17 cellular contexts compared by ENCODE assay signal in the genomic region with DNA sequence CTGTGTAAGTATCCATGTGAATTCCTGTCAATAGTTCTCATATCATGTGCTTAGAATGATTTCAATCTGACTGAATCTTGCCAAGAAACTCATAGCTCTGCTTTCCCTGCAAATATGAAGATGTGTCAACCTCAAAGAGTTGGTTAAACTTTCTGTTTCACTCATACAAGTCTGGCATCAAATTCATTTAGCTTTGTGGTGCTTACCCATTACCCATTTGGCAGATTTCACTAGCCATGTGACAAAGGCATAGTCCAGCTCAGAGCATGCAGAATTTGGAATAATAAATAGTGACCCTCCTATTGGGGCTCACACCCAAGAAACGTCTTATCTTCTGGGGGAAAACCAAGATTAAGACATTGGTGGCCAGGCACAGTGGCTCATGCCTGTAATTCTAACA.
DNase-seq lines count a peak whose midpoint lies in the region; ATAC-seq and TF ChIP-seq lines count a peak whose summit lies in the region.
"Had no signal": no experiment of that assay in that cellular context is flagged by ENCODE, and none has a peak within 500 bp of the region (broad histone marks: within the 10 kb centered on the region; RNA-seq: fewer than 3 reads in every experiment).

No MANE protein-coding gene starts in this region.

- H2BK20ac ChIP-seq in H9 (ENCODE audit: low read depth, low read length, poor library complexity, severe bottlenecking) = no peak overlapping the region

- TF ChIP-seq CTCF in H9 (conservative IDR thresholded peaks at IDR 0.05) = no peak

- H4K20me1 ChIP-seq in H9 (ENCODE audit: control insufficient read depth, insufficient read depth, insufficient read length) = no peaks in the 10 kb centered on the region

- H3K36me3 Mint-ChIP-seq in CD4-positive, CD25-positive, alpha-beta regulatory T cell = peaks cover 1% of the 10 kb centered on the region
- H3K36me3 Mint-ChIP-seq in CD8-positive, alpha-beta memory T cell = no peaks in the 10 kb centered on the region
- H3K36me3 Mint-ChIP-seq in H9 (ENCODE audit: insufficient read depth in 1 of 3, low read depth in 3 of 3) = no peaks in the 10 kb centered on the region

- peaks cover 18 to 47% (median 37%) of the 10 kb centered on the region in 4 donors for H3K4me1 Mint-ChIP-seq in CD4-positive, CD25-positive, alpha-beta regulatory T cell
- peaks cover 38 to 43% (median 42%) of the 10 kb centered on the region in 3 donors for H3K4me1 Mint-ChIP-seq in CD8-positive, alpha-beta memory T cell
- H3K4me1 Mint-ChIP-seq in H9 = peaks cover 14 to 17% of the 10 kb centered on the region in 2 experiments

- peaks cover 21% of the 10 kb centered on the region for H3K4me1 ChIP-seq in CD4-positive, CD25-positive, alpha-beta regulatory T cell (ENCODE audit: control insufficient read depth, insufficient read depth, low read length, poor library complexity, severe bottlenecking)
- H3K4me1 ChIP-seq in adipocyte (ENCODE audit: control insufficient read depth, insufficient read depth, low read length) (peaks cover 50% of the 10 kb centered on the region), mesenchymal stem cell (ENCODE audit: control insufficient read depth, insufficient read depth, low read depth, low read length) (no peaks in the 10 kb centered on the region), H9 (ENCODE audit: insufficient read depth, low read length) (0 out of 2 replicates have a peak, but pooled peaks cover 2% of the 10 kb centered on the region)
- H3K4me1 ChIP-seq in CD8-positive, alpha-beta memory T cell (ENCODE audit: insufficient read depth, low read length) = peaks cover 28% of the 10 kb centered on the region
- H3K4me1 ChIP-seq: colonic mucosa, gastrocnemius medialis had no signal

- H3K4me2 ChIP-seq in mesenchymal stem cell (ENCODE audit: low read length, poor library complexity, severe bottlenecking) (no peak overlapping the region), H9 (ENCODE audit: insufficient read depth, insufficient read length, low read length) (no peak overlapping the region)

- H4K8ac ChIP-seq in mesenchymal stem cell (ENCODE audit: low read length) (no peak overlapping the region), H9 (replicated peaks; ENCODE audit: insufficient read length, low read depth, low read length) (no peak overlapping the region)

- H3K4ac ChIP-seq in mesenchymal stem cell (ENCODE audit: low read depth in 1 of 2, low read length in 2 of 2) (no peak overlapping the region), H9 (ENCODE audit: low read depth, low read length) (no peak overlapping the region)

- H3K4me3 ChIP-seq in CD4-positive, CD25-positive, alpha-beta regulatory T cell (ENCODE audit: low read depth, low read length) = no peak overlapping the region
- H3K4me3 ChIP-seq in adipocyte (ENCODE audit: low read length) (no peak overlapping the region), mesenchymal stem cell (ENCODE audit: insufficient read depth in 1 of 2, low read depth in 1 of 2, low read length in 2 of 2) (no peak overlapping the region)
- no peak overlapping the region for H3K4me3 ChIP-seq in CD8-positive, alpha-beta memory T cell (ENCODE audit: low read length)
- H3K4me3 ChIP-seq: colonic mucosa, gastrocnemius medialis had no signal

- no peak overlapping the region for H3K23ac ChIP-seq in mesenchymal stem cell (ENCODE audit: low read length in 2 of 2)
- no peak overlapping the region for H3K23ac ChIP-seq in H9 (ENCODE audit: insufficient read length, low read depth, low read length)

- intact Hi-C loops in posterior cingulate gyrus (cut with DNase I) = no loop called here

- peaks cover 0 to 1% (median 0%) of the 10 kb centered on the region in 7 donors for H3K9me3 Mint-ChIP-seq in CD4-positive, CD25-positive, alpha-beta regulatory T cell
- H3K9me3 Mint-ChIP-seq in CD8-positive, alpha-beta memory T cell = peaks cover 0 to 1% (median 0%) of the 10 kb centered on the region in 5 donors
- no peaks in the 10 kb centered on the region for H3K9me3 Mint-ChIP-seq in H9

- H2BK12ac ChIP-seq in mesenchymal stem cell (ENCODE audit: low read length in 2 of 2) = no peak overlapping the region
- H2BK12ac ChIP-seq in H9 (ENCODE audit: insufficient read length, low read depth, low read length) = no peak overlapping the region

- H3K14ac ChIP-seq in mesenchymal stem cell (ENCODE audit: low read length in 2 of 2) (no peak overlapping the region), H9 (ENCODE audit: insufficient read depth, low read length) (no peak overlapping the region)

- H2BK5ac ChIP-seq in mesenchymal stem cell (ENCODE audit: low read depth, low read length, poor library complexity, severe bottlenecking) = no peak overlapping the region
- H2BK5ac ChIP-seq in H9 (ENCODE audit: insufficient read length, low read length) = no peak overlapping the region

- H3K27ac Mint-ChIP-seq in CD4-positive, CD25-positive, alpha-beta regulatory T cell = peak overlapping the region in 2 of 3 donors; percentile 24 to 50
- peak overlapping the region in 3 of 8 donors; percentile 4 to 52 (median 14) for H3K27ac Mint-ChIP-seq in CD8-positive, alpha-beta memory T cell
- H3K27ac Mint-ChIP-seq in H9 = no peak overlapping the region
- H3K27ac Mint-ChIP-seq: nephron progenitor cell had no signal

- H3K36me3 ChIP-seq in CD4-positive, CD25-positive, alpha-beta regulatory T cell (ENCODE audit: control insufficient read depth, insufficient read depth, low read length) = no peaks in the 10 kb centered on the region
- H3K36me3 ChIP-seq in adipocyte (ENCODE audit: control insufficient read depth, insufficient read depth, low read length, severe bottlenecking) (no peaks in the 10 kb centered on the region), mesenchymal stem cell (ENCODE audit: control insufficient read depth in 1 of 2, insufficient read depth in 2 of 2, low read depth in 1 of 2, low read length in 2 of 2) (no peaks in the 10 kb centered on the region)
- no peaks in the 10 kb centered on the region for H3K36me3 ChIP-seq in CD8-positive, alpha-beta memory T cell (ENCODE audit: insufficient read depth, low read length)
- H3K36me3 ChIP-seq: colonic mucosa, gastrocnemius medialis had no signal

- no peak overlapping the region for H3K56ac ChIP-seq in H9 (ENCODE audit: insufficient read length, low read depth, low read length)

- H4K5ac ChIP-seq in H9 (ENCODE audit: insufficient read length, low read depth, low read length) = no peak overlapping the region

- H4K91ac ChIP-seq in mesenchymal stem cell (ENCODE audit: low read length) (no peak overlapping the region), H9 (ENCODE audit: insufficient read length, low read depth, low read length) (no peak overlapping the region)

- H2BK120ac ChIP-seq in mesenchymal stem cell (ENCODE audit: low read depth, low read length) (no peak overlapping the region), H9 (ENCODE audit: low read depth, low read length, poor library complexity, severe bottlenecking) (no peak overlapping the region)

- no peaks in the 10 kb centered on the region for H3K79me2 ChIP-seq in H9 (ENCODE audit: insufficient read depth, low read length)

- WGBS in mesenchymal stem cell = 84% methylated on average over 1 of the region's 1 CpG
- WGBS in H9 (ENCODE audit: extremely low coverage, insufficient read length, low lambda C conversion rate) = no CpG with 5 or more reads among the region's 1 CpG

- no peak overlapping the region for H2BK15ac ChIP-seq in mesenchymal stem cell (ENCODE audit: low read depth, poor library complexity, severe bottlenecking)
- no peak overlapping the region for H2BK15ac ChIP-seq in H9 (ENCODE audit: low read depth, low read length)

- peak in 1 of 3 donors; percentile 51 for DNase-seq in CD4-positive, CD25-positive, alpha-beta regulatory T cell
- DNase-seq in adipocyte (ENCODE audit: low read depth) (peak; percentile 36), mesenchymal stem cell (no peak), posterior cingulate gyrus (no peak), H9 (no peak), NCI-H2029 treated with DMSO at 0.1 percent for 48 hours (lab: John Stamatoyannopoulos, UW) (no peak)
- DNase-seq in CD8-positive, alpha-beta memory T cell = no peak
- DNase-seq: activated CD8-positive, alpha-beta memory T cell treated with anti-CD3 and anti-CD28 coated beads, Interleukin-2, amount 50 U/mL, for 48 hours; Caco-2; colonic mucosa; gastrocnemius medialis; kidney glomerular epithelial cell; nephron progenitor cell; stimulated activated CD8-positive, alpha-beta memory T cell treated with anti-CD3 and anti-CD28 coated beads, Interleukin-4, amount 100 ng/mL, for 48 hours had no signal

- CTCF ChIA-PET in CD8-positive, alpha-beta memory T cell (lab: Charles Lee) = interaction anchor here (1.6 to 4.1 kb wide), 2 partner anchors 8 to 1175 kb away, joined by 5 to 16 read pairs; no protein-coding TSS in a partner anchor

- no peaks in the 10 kb centered on the region for H3K27me3 Mint-ChIP-seq in CD4-positive, CD25-positive, alpha-beta regulatory T cell
- H3K27me3 Mint-ChIP-seq in CD8-positive, alpha-beta memory T cell = no peaks in the 10 kb centered on the region
- H3K27me3 Mint-ChIP-seq in H9 (ENCODE audit: low read depth) = no peaks in the 10 kb centered on the region

- H3K9me3 ChIP-seq in CD4-positive, CD25-positive, alpha-beta regulatory T cell (ENCODE audit: control insufficient read depth in 2 of 2, low read length in 2 of 2) = no peaks in the 10 kb centered on the region
- H3K9me3 ChIP-seq in adipocyte (ENCODE audit: control insufficient read depth, low read length) (no peaks in the 10 kb centered on the region), mesenchymal stem cell (ENCODE audit: control insufficient read depth, low read length) (no peaks in the 10 kb centered on the region), H9 (ENCODE audit: control insufficient read depth, low read depth, low read length) (no peaks in the 10 kb centered on the region)
- H3K9me3 ChIP-seq in CD8-positive, alpha-beta memory T cell (ENCODE audit: low read length) = no peaks in the 10 kb centered on the region
- H3K9me3 ChIP-seq: Caco-2, colonic mucosa, gastrocnemius medialis had no signal

- POLR2A ChIA-PET in CD8-positive, alpha-beta memory T cell (lab: Charles Lee) = no interaction called here

- no peak overlapping the region for H3K4me3 Mint-ChIP-seq in CD4-positive, CD25-positive, alpha-beta regulatory T cell
- peak overlapping the region in 1 of 7 donors; percentile 57 for H3K4me3 Mint-ChIP-seq in CD8-positive, alpha-beta memory T cell
- H3K4me3 Mint-ChIP-seq in H9 = no peak overlapping the region
- H3K4me3 Mint-ChIP-seq: nephron progenitor cell had no signal

- no peak overlapping the region for H2AFZ ChIP-seq in mesenchymal stem cell (ENCODE audit: low read depth, low read length)
- no peak overlapping the region for H2AFZ ChIP-seq in H9 (ENCODE audit: low read length)

- no peak overlapping the region for H3T11ph ChIP-seq in H9 (ENCODE audit: low read length)

- H3K27me3 ChIP-seq in CD4-positive, CD25-positive, alpha-beta regulatory T cell (ENCODE audit: control insufficient read depth, insufficient read depth, low read length) = no peaks in the 10 kb centered on the region
- H3K27me3 ChIP-seq in adipocyte (replicated peaks; ENCODE audit: control insufficient read depth, insufficient read depth, low read length) = no peaks in the 10 kb centered on the region
- H3K27me3 ChIP-seq in mesenchymal stem cell (ENCODE audit: control insufficient read depth in 1 of 2, insufficient read depth in 1 of 2, low read length in 2 of 2) = no peaks in the 10 kb centered on the region
- H3K27me3 ChIP-seq in CD8-positive, alpha-beta memory T cell (ENCODE audit: insufficient read depth, low read length, poor library complexity, severe bottlenecking) = no peaks in the 10 kb centered on the region
- no peaks in the 10 kb centered on the region for H3K27me3 ChIP-seq in H9 (ENCODE audit: insufficient read depth, low read length)
- H3K27me3 ChIP-seq: colonic mucosa, gastrocnemius medialis had no signal

- H2AK5ac ChIP-seq in mesenchymal stem cell (ENCODE audit: low read length, severe bottlenecking) (no peak overlapping the region), H9 (ENCODE audit: insufficient read length, low read length) (no peak overlapping the region)

- no peak for ATAC-seq in CD4-positive, CD25-positive, alpha-beta regulatory T cell (ENCODE audit: low read depth in 2 of 2)
- peak; percentile 42 for ATAC-seq in HG02610 (IDR thresholded peaks at IDR 0.05; ENCODE audit: unreplicated experiment)
- ATAC-seq: HCT116, PC-3 had no signal

- H3K9ac ChIP-seq in adipocyte (ENCODE audit: low read length) = peak overlapping the region; percentile 65
- peak overlapping the region; percentile 46 for H3K9ac ChIP-seq in mesenchymal stem cell (ENCODE audit: low read length)
- H3K9ac ChIP-seq in H9 (ENCODE audit: extremely low read depth, insufficient read length, low read length) = no peak overlapping the region

- no peak overlapping the region for H3K18ac ChIP-seq in mesenchymal stem cell (ENCODE audit: low read depth in 1 of 2, low read length in 2 of 2)
- no peak overlapping the region for H3K18ac ChIP-seq in H9 (ENCODE audit: insufficient read length, low read depth, low read length)

- H3K23me2 ChIP-seq in H9 (ENCODE audit: insufficient read length, low read depth, low read length, poor library complexity, severe bottlenecking) = no peaks in the 10 kb centered on the region

- H3K27ac ChIP-seq in CD4-positive, CD25-positive, alpha-beta regulatory T cell (ENCODE audit: insufficient read depth, low read length, poor library complexity, severe bottlenecking) = no peak overlapping the region
- H3K27ac ChIP-seq in mesenchymal stem cell (ENCODE audit: low read length, poor library complexity, severe bottlenecking) (no peak overlapping the region), H9 (ENCODE audit: insufficient read length, low read depth, low read length) (no peak overlapping the region)
- H3K27ac ChIP-seq in CD8-positive, alpha-beta memory T cell (ENCODE audit: low read depth, low read length) = no peak overlapping the region
- H3K27ac ChIP-seq: colonic mucosa, gastrocnemius medialis had no signal

- no peaks in the 10 kb centered on the region for H3K79me1 ChIP-seq in mesenchymal stem cell (replicated peaks; ENCODE audit: low read length, poor library complexity, severe bottlenecking)
- no peaks in the 10 kb centered on the region for H3K79me1 ChIP-seq in H9 (ENCODE audit: insufficient read depth, low read depth, low read length, poor library complexity, severe bottlenecking)

Comparison
In these comparisons a context has a peak if more than half of its experiments do, and no peak if none do; other contexts are left out.
1. H3K27ac Mint-ChIP-seq: peak in CD4-positive, CD25-positive, alpha-beta regulatory T cell (2 of 3); none in H9 (0 of 3).